1 cellular context compared by ENCODE assay signal in genomic region chr19:12720851-12721655, GRCh38.
TF ChIP-seq lines count a peak whose summit lies in the region.

No MANE protein-coding gene starts in this region.

TF ChIP-seq in HCT116, 20 proteins besides CTCF, POLR2A, EP300 and RAD21 (continued from another document):
- TF ChIP-seq REST (IDR thresholded peaks at IDR 0.05; ENCODE audit: low read depth) (no peak), EZH2 (IDR thresholded peaks at IDR 0.05) (no peak), SRF (IDR thresholded peaks at IDR 0.05; ENCODE audit: low read depth) (no peak), FOSL1 (IDR thresholded peaks at IDR 0.05; ENCODE audit: low read depth) (no peak), POLR2AphosphoS5 (IDR thresholded peaks at IDR 0.05; ENCODE audit: low read depth, low read length) (no peak), EGR1 (IDR thresholded peaks at IDR 0.05; ENCODE audit: low read depth) (no peak), SP1 (IDR thresholded peaks at IDR 0.05; ENCODE audit: low read depth) (no peak), TCF7L2 (IDR thresholded peaks at IDR 0.05; ENCODE audit: borderline replicate concordance, extremely low read depth, insufficient read depth, insufficient read length) (no peak), CEBPB (IDR thresholded peaks at IDR 0.05; ENCODE audit: low read depth) (no peak), ELF1 (IDR thresholded peaks at IDR 0.05; ENCODE audit: borderline replicate concordance, low read depth) (no peak), ATF3 (IDR thresholded peaks at IDR 0.05) (no peak), CBX3 (IDR thresholded peaks at IDR 0.05; ENCODE audit: low read depth) (no peak), YY1 (IDR thresholded peaks at IDR 0.05; ENCODE audit: extremely low read depth, insufficient replicate concordance, low read depth, low read length) (no peak), MAX (IDR thresholded peaks at IDR 0.05) (no peak), JUND (IDR thresholded peaks at IDR 0.05) (no peak), EZH2phosphoT487 (IDR thresholded peaks at IDR 0.05; ENCODE audit: borderline replicate concordance) (no peak)
